In the genomic region with DNA sequence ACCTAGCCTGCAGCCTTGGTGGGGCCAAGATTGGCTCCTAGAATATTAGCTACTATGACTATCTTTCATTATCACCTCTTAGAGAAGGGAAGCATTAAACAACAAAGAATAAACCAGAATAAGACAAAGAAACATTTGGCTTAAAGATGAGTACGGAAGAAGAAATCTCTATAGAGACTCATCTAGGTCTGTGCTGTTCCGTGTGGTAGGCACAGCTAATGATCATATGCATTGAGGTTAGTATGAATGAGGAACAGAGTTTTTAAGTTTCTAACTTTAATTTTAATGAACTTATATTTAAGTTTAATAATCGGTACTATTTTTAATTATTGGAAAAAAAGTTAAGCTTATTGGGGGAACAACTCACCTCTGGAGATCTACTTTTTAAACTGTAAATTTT, we compare ENCODE assay signal across 18 cellular contexts. TPM values are rescaled to one million over a fixed set of nuclear protein-coding genes. Genes with fewer than 3 reads are reported as not detected.
"Had no signal": no experiment of that assay in that cellular context is flagged by ENCODE, and none has a peak within 500 bp of the region (broad histone marks: within the 10 kb centered on the region; RNA-seq: fewer than 3 reads in every experiment).

No MANE protein-coding gene starts in this region.

- H3K36me3 ChIP-seq: ascending aorta, prostate gland, right atrium auricular region, tibial artery had no signal

- H3K27me3 ChIP-seq: ascending aorta, right atrium auricular region, tibial artery had no signal

- H3K9me3 ChIP-seq: ascending aorta, prostate gland, right atrium auricular region, tibial artery had no signal

- H3K4me3 Mint-ChIP-seq: activated CD4-positive, alpha-beta T cell treated with anti-CD3 and anti-CD28 coated beads, Interleukin-2, amount 10 ng/mL, durations not matched to agents 24 days and 14 days; activated CD8-positive, alpha-beta T cell treated with anti-CD3 and anti-CD28 coated beads for 36 hours; activated naive CD4-positive, alpha-beta T cell treated with anti-CD3 and anti-CD28 coated beads, Interleukin-2, amount 10 ng/mL, durations not matched to agents 7 days and 5 days; activated T-cell treated with anti-CD3 and anti-CD28 coated beads, Interleukin-2, amount 50 U/mL, for 4 hours; neural crest cell; stimulated activated effector memory CD8-positive, alpha-beta T cell treated with anti-CD3 and anti-CD28 coated beads, Interleukin-12 subunit alpha, Interleukin-12 subunit beta, amount 100 ng/mL, for 72 hours had no signal

- H3K4me1 ChIP-seq: prostate gland had no signal

- H3K27ac Mint-ChIP-seq: activated CD4-positive, alpha-beta T cell treated with anti-CD3 and anti-CD28 coated beads, Interleukin-2, amount 10 ng/mL, durations not matched to agents 24 days and 14 days; activated CD8-positive, alpha-beta T cell treated with anti-CD3 and anti-CD28 coated beads for 36 hours; activated naive CD4-positive, alpha-beta T cell treated with anti-CD3 and anti-CD28 coated beads, Interleukin-2, amount 10 ng/mL, durations not matched to agents 7 days and 5 days; stimulated activated effector memory CD8-positive, alpha-beta T cell treated with anti-CD3 and anti-CD28 coated beads, Interleukin-12 subunit alpha, Interleukin-12 subunit beta, amount 100 ng/mL, for 72 hours had no signal

- H3K4me1 Mint-ChIP-seq: activated CD4-positive, alpha-beta T cell treated with anti-CD3 and anti-CD28 coated beads, Interleukin-2, amount 10 ng/mL, durations not matched to agents 24 days and 14 days; activated naive CD4-positive, alpha-beta T cell treated with anti-CD3 and anti-CD28 coated beads, Interleukin-2, amount 10 ng/mL, durations not matched to agents 7 days and 5 days; neural crest cell; stimulated activated effector memory CD8-positive, alpha-beta T cell treated with anti-CD3 and anti-CD28 coated beads, Interleukin-12 subunit alpha, Interleukin-12 subunit beta, amount 100 ng/mL, for 72 hours had no signal

- H3K36me3 Mint-ChIP-seq: activated naive CD4-positive, alpha-beta T cell treated with anti-CD3 and anti-CD28 coated beads, Interleukin-2, amount 10 ng/mL, durations not matched to agents 7 days and 5 days; stimulated activated effector memory CD8-positive, alpha-beta T cell treated with anti-CD3 and anti-CD28 coated beads, Interleukin-12 subunit alpha, Interleukin-12 subunit beta, amount 100 ng/mL, for 72 hours had no signal

- H3K27ac ChIP-seq: ascending aorta, coronary artery, prostate gland, tibial artery had no signal

- ATAC-seq: activated CD8-positive, alpha-beta T cell treated with anti-CD3 and anti-CD28 coated beads for 36 hours; activated T-cell treated with anti-CD3 and anti-CD28 coated beads, Interleukin-2, amount 50 U/mL, for 4 hours; left lobe of liver; stimulated activated effector memory CD8-positive, alpha-beta T cell treated with anti-CD3 and anti-CD28 coated beads, Interleukin-12 subunit alpha, Interleukin-12 subunit beta, amount 100 ng/mL, for 72 hours had no signal

- DNase-seq: activated CD4-positive, alpha-beta T cell treated with anti-CD3 and anti-CD28 coated beads, Interleukin-2, amount 10 ng/mL, durations not matched to agents 24 days and 14 days; activated CD8-positive, alpha-beta T cell treated with anti-CD3 and anti-CD28 coated beads for 36 hours; activated naive CD4-positive, alpha-beta T cell treated with anti-CD3 and anti-CD28 coated beads, Interleukin-2, amount 10 ng/mL, durations not matched to agents 7 days and 5 days; activated T-cell treated with anti-CD3 and anti-CD28 coated beads, Interleukin-2, amount 50 U/mL, for 4 hours; kidney; stimulated activated CD4-positive, alpha-beta T cell treated with anti-CD3 and anti-CD28 coated beads, Interleukin-15, amount 100 ng/mL, for 24 hours; stimulated activated CD4-positive, alpha-beta T cell treated with anti-CD3 and anti-CD28 coated beads, Interleukin-4, amount 100 ng/mL, for 24 hours; T1000; tibial artery had no signal

- H3K9me3 Mint-ChIP-seq: activated CD4-positive, alpha-beta T cell treated with anti-CD3 and anti-CD28 coated beads, Interleukin-2, amount 10 ng/mL, durations not matched to agents 24 days and 14 days had no signal

- H3K4me3 ChIP-seq: ascending aorta, coronary artery, prostate gland, right atrium auricular region, skin epidermis, tibial artery had no signal

- H3K27me3 Mint-ChIP-seq: activated CD4-positive, alpha-beta T cell treated with anti-CD3 and anti-CD28 coated beads, Interleukin-2, amount 10 ng/mL, durations not matched to agents 24 days and 14 days; activated CD8-positive, alpha-beta T cell treated with anti-CD3 and anti-CD28 coated beads for 36 hours; activated naive CD4-positive, alpha-beta T cell treated with anti-CD3 and anti-CD28 coated beads, Interleukin-2, amount 10 ng/mL, durations not matched to agents 7 days and 5 days had no signal

RNA-seq across cellular contexts. Expression of a gene that starts 24.6 kb away (rescaled TPM):
- total RNA-seq: activated CD4-positive, alpha-beta T cell treated with anti-CD3 and anti-CD28 coated beads, Interleukin-2, amount 10 ng/mL, durations not matched to agents 24 days and 14 days; T-helper 1 cell treated with Interleukin-12 subunit alpha and Interleukin-12 subunit beta and Interleukin-4 antibody, amounts not matched to agents 30 ng/mL and 1 ng/mL, for 36 hours had no signal
